Comparison of ENCODE assay signal across 15 cellular contexts in the genomic region with DNA sequence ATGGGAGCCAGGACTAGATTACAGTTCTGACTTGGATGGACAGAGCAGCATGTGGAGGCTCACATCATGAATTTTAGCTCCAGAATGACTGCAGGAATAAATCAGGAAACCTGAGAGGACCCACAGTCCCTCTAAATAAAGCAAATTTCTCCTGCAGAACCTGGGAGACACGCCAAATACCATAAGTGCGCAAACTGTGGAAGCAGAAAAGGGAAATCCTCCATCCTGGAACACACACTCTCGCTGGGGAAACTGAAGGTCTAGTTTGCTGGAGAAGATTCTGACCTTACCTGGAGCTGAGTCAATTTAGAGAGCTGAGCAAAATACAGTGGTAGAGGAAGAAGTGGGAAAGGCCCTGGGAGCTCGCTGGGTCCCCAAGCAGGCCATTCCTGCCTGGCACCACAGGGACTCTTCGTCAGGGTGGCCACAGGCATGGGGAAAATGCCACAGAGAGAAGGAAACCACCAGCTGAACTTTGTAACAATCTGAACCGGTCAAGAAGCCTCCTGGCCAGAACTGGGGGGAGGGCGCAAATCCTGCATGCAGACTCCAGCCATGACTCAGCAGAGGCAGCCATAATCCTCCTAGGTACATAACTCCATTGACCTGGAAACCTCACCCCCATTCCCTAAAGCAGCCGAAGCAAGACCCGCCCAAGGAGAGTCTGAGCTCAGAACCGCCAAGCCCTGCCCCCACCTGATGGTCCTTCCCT.
DNase-seq lines count a peak whose midpoint lies in the region; FAIRE-seq lines count a peak whose summit lies in the region.
"Had no signal": no experiment of that assay in that cellular context is flagged by ENCODE, and none has a peak within 500 bp of the region (broad histone marks: within the 10 kb centered on the region; RNA-seq: fewer than 3 reads in every experiment).

No MANE protein-coding gene starts in this region.

- DNase-seq in ELF-1 (ENCODE audit: low read depth, low spot score) (peak; percentile 10), RCC 7860 (ENCODE audit: low spot score) (peak; percentile 78), glomerular visceral epithelial cell (ENCODE audit: extremely low spot score) (peak; percentile 89), renal cortical epithelial cell (ENCODE audit: low read depth) (peak; percentile 79), NCI-H2227 (lab: John Stamatoyannopoulos, UW; ENCODE audit: unreplicated experiment) (no peak), LoVo (ENCODE audit: low spot score) (no peak), hippocampal formation (lab: John Stamatoyannopoulos, UW) (no peak)
- no peak for DNase-seq in activated CD4-positive, CD25-positive, alpha-beta regulatory T cell (lab: John Stamatoyannopoulos, UW)
- DNase-seq: COR-L47, EL, MV-4-11, NCI-H1417 treated with DMSO at 0.1 percent for 48 hours, NCI-H2081 treated with DMSO at 0.1 percent for 48 hours, NCI-H524 had no signal

- FAIRE-seq in RCC 7860 (lab: Jason Lieb, UNC) = peak; percentile 56
- FAIRE-seq: A549 had no signal

Comparison
In these comparisons a context has a peak if more than half of its experiments do, and no peak if none do; other contexts are left out.
1. DNase-seq: peak in ELF-1 (single experiment), RCC 7860 (single experiment), glomerular visceral epithelial cell (single experiment) and renal cortical epithelial cell (single experiment); none in NCI-H2227 (single experiment), LoVo (single experiment), hippocampal formation (0 of 2) and activated CD4-positive, CD25-positive, alpha-beta regulatory T cell (0 of 4).